13 cellular contexts compared by ENCODE assay signal in the genomic region with DNA sequence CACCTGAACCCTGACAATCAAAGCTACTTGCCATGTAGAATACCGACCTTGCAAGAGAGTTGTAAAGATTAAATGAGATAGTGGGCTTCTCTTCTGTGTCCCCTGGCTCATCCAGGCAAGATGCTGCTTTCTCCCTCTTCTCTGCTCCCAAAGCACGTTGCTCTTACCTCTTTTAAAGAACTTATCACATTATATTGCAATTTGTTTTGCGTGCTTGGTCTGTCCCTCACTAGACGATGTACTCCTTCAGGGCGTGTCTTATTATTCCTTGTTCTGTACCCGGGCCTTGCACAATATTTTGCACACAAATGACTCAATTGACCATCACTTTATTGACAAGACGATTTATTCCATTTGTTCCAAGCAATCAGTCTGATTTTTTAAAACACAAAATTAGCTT. TPM values are rescaled to one million over a fixed set of nuclear protein-coding genes. Genes with fewer than 3 reads are reported as not detected.
DNase-seq lines count a peak whose midpoint lies in the region; ATAC-seq and TF ChIP-seq lines count a peak whose summit lies in the region.
"Had no signal": no experiment of that assay in that cellular context is flagged by ENCODE, and none has a peak within 500 bp of the region (broad histone marks: within the 10 kb centered on the region; RNA-seq: fewer than 3 reads in every experiment).

No MANE protein-coding gene starts in this region.

- H3K27me3 ChIP-seq in Peyer's patch, result no peaks in the 10 kb centered on the region
- H3K27me3 ChIP-seq in fibroblast of lung (ENCODE audit: control insufficient read depth, insufficient read depth, low read length), result no peaks in the 10 kb centered on the region
- H3K27me3 ChIP-seq in mucosa of rectum (ENCODE audit: control insufficient read depth in 2 of 2, insufficient read depth in 2 of 2, low read length in 2 of 2), result no peaks in the 10 kb centered on the region
- H3K27me3 ChIP-seq in tibial nerve, result no peaks in the 10 kb centered on the region

- TF ChIP-seq CTCF in Peyer's patch (IDR thresholded peaks at IDR 0.05), result no peak
- no peak for TF ChIP-seq CTCF in fibroblast of lung (conservative IDR thresholded peaks at IDR 0.05 in 1 of 2, IDR thresholded peaks at IDR 0.05 in 1 of 2; ENCODE audit: low read depth in 1 of 2, low read length in 2 of 2)
- no peak for TF ChIP-seq CTCF in tibial nerve (IDR thresholded peaks at IDR 0.05)

- peaks cover 64% of the 10 kb centered on the region for H3K79me2 ChIP-seq in fibroblast of lung (ENCODE audit: control insufficient read depth, insufficient read depth, low read length)

- 32 to 38% methylated on average over 7 of the region's 7 CpGs for WGBS in tibial nerve, 2 donors

- H2AFZ ChIP-seq in fibroblast of lung (ENCODE audit: low read length), result no peak overlapping the region

- no peaks in the 10 kb centered on the region for H3K36me3 ChIP-seq in Peyer's patch
- H3K36me3 ChIP-seq in fibroblast of lung (ENCODE audit: control insufficient read depth, insufficient read depth, low read length), result no peaks in the 10 kb centered on the region
- H3K36me3 ChIP-seq in mucosa of rectum (ENCODE audit: control insufficient read depth in 2 of 2, insufficient read depth in 2 of 2, low read length in 2 of 2), result no peaks in the 10 kb centered on the region
- H3K36me3 ChIP-seq in tibial nerve, result no peaks in the 10 kb centered on the region

- H3K9me3 ChIP-seq in Peyer's patch (no peaks in the 10 kb centered on the region), fibroblast of lung (ENCODE audit: control insufficient read depth, insufficient read depth, low read depth, low read length) (no peaks in the 10 kb centered on the region), mucosa of rectum (ENCODE audit: control insufficient read depth in 2 of 2, low read length in 2 of 2) (no peaks in the 10 kb centered on the region), tibial nerve (no peaks in the 10 kb centered on the region)

- no peaks in the 10 kb centered on the region for H3K4me1 ChIP-seq in Peyer's patch
- H3K4me1 ChIP-seq in fibroblast of lung (ENCODE audit: control insufficient read depth, extremely low read depth, insufficient read depth, low read length), result peaks cover 4% of the 10 kb centered on the region
- peaks cover 0 to 2% of the 10 kb centered on the region in 2 donors for H3K4me1 ChIP-seq in mucosa of rectum (ENCODE audit: control insufficient read depth in 2 of 2, insufficient read depth in 2 of 2, low read length in 2 of 2)
- H3K4me1 ChIP-seq in tibial nerve, result peaks cover 0 to 23% (median 0%) of the 10 kb centered on the region in 4 donors

- peak in 1 of 2 donors; percentile 89 for TF ChIP-seq EP300 in tibial nerve (IDR thresholded peaks at IDR 0.05)

- H3K4me2 ChIP-seq in fibroblast of lung (ENCODE audit: extremely low read depth, insufficient read depth, low read length), result peak overlapping the region; percentile 84

- H3K9ac ChIP-seq in fibroblast of lung (ENCODE audit: insufficient read depth, low read length) (no peak overlapping the region), mucosa of rectum (ENCODE audit: low read depth in 1 of 2, low read length in 2 of 2) (peak overlapping the region in 1 of 2 donors; percentile 47)

- no peak for TF ChIP-seq POLR2A in Peyer's patch (IDR thresholded peaks at IDR 0.05)
- TF ChIP-seq POLR2A in tibial nerve (IDR thresholded peaks at IDR 0.05), result peak in 1 of 2 donors; percentile 46

- ATAC-seq in HG03097 (IDR thresholded peaks at IDR 0.05; ENCODE audit: low FRiP score, unreplicated experiment) (no peak), HG03520 (IDR thresholded peaks at IDR 0.05; ENCODE audit: unreplicated experiment) (no peak)
- ATAC-seq: naive thymus-derived CD4-positive, alpha-beta T cell; Panc1 had no signal

- H3K27ac ChIP-seq in Peyer's patch, result peak overlapping the region in 3 of 4 donors; percentile 24 to 68 (median 60)
- H3K27ac ChIP-seq in fibroblast of lung (ENCODE audit: insufficient read depth, low read length), result peak overlapping the region; percentile 30
- H3K27ac ChIP-seq in mucosa of rectum (ENCODE audit: low read depth in 2 of 2, low read length in 2 of 2), result peak overlapping the region; percentile 49 to 69
- peak overlapping the region; percentile 59 to 89 (median 74) for H3K27ac ChIP-seq in tibial nerve

- H4K20me1 ChIP-seq in fibroblast of lung (ENCODE audit: control insufficient read depth, extremely low read depth, insufficient read depth, low read length), result no peaks in the 10 kb centered on the region

- H3K4me3 ChIP-seq in Peyer's patch (peak overlapping the region in 3 of 4 donors; percentile 0 to 37 (median 35)), fibroblast of lung (replicated peaks in 1 of 4; ENCODE audit: control extremely low read depth in 1 of 4, insufficient read depth in 1 of 4, low read depth in 3 of 4, low read length in 4 of 4) (peak overlapping the region; percentile 50 to 94 (median 68)), mucosa of rectum (ENCODE audit: low read length in 2 of 2) (peak overlapping the region; percentile 57 to 60), tibial nerve (peak overlapping the region; percentile 18 to 59 (median 24))

- DNase-seq in Peyer's patch (no peak), fibroblast of lung (ENCODE audit: low read depth in 2 of 2) (peak in 1 of 2 donors; percentile 66), tibial nerve (ENCODE audit: low spot score in 2 of 2) (peak in 1 of 2 donors; percentile 57), HUDEP-2 (lab: John Stamatoyannopoulos, UW; ENCODE audit: unreplicated experiment in 76 of 76) (no peak)
- no peak for DNase-seq in stimulated activated CD4-positive, alpha-beta T cell treated with anti-CD3 and anti-CD28 coated beads, Interleukin-4, amount 100 ng/mL, for 4 hours
- DNase-seq: effector memory CD4-positive, alpha-beta T cell; naive thymus-derived CD4-positive, alpha-beta T cell; NCI-H2227 treated with DMSO at 0.1 percent for 48 hours; stimulated activated CD4-positive, alpha-beta T cell treated with anti-CD3 and anti-CD28 coated beads, Interleukin-15, amount 100 ng/mL, for 24 hours had no signal

RNA-seq across cellular contexts. Expression of a gene that starts 3.3 kb away (rescaled TPM):
- total RNA-seq in Peyer's patch (100 to 1,000 TPM; 142 to 543 (median 309) TPM), fibroblast of lung (586 and 902 TPM in 2 replicates), tibial nerve (1,000 to 10,000 TPM; 1,578 to 4,304 (median 2,586) TPM)
- 2,179 and 4,941 TPM in 2 replicates for polyA plus RNA-seq in fibroblast of lung
- 1,112 and 2,304 TPM in 2 replicates for polyA plus RNA-seq in fibroblast of lung (2012)
- 827 and 1,287 TPM in 2 replicates for polyA minus RNA-seq in fibroblast of lung (ENCODE audit: low replicate concordance)
- polyA plus RNA-seq: naive thymus-derived CD4-positive, alpha-beta T cell had no signal
